8 cellular contexts compared by ENCODE assay signal in genomic region chr1:172449012-172449584, GRCh38. TPM values are rescaled to one million over a fixed set of nuclear protein-coding genes. Genes with fewer than 3 reads are reported as not detected.
DNase-seq lines count a peak whose midpoint lies in the region; ATAC-seq lines count a peak whose summit lies in the region.

No MANE protein-coding gene starts in this region.

- intact Hi-C loops in posterior cingulate gyrus (cut with DNase I) = no loop called here

- no peak for ATAC-seq in GM19452 (IDR thresholded peaks at IDR 0.05; ENCODE audit: unreplicated experiment)

- in situ Hi-C loops in ACHN (cut with HindIII; ENCODE audit: low pct_ligation_motif_present, low pct_unique_long_range_greater_than_20kb, low sequenced_read_pairs) = no loop called here

- DNase-seq in ACHN = peak; percentile 36
- peak; percentile 41 for DNase-seq in GF-D8 (lab: John Stamatoyannopoulos, UW)
- peak; percentile 6 for DNase-seq in SK-N-DZ (ENCODE audit: low spot score)
- peak; percentile 41 for DNase-seq in iris pigment epithelial cell (ENCODE audit: low read depth)
- no peak for DNase-seq in epidermal melanocyte (ENCODE audit: insufficient read length, low spot score)
- no peak for DNase-seq in GM03348 (ENCODE audit: low spot score)
- no peak for DNase-seq in posterior cingulate gyrus

RNA-seq across cellular contexts. Expression of gene PIGC, which starts 5.2 kb away (rescaled TPM):
- polyA plus RNA-seq in SK-N-DZ (2014; cell fraction: cytosol; rRNA removed) = 47.6 and 58.8 TPM in 2 replicates
- 23.8 and 30.9 TPM in 2 replicates for polyA plus RNA-seq in SK-N-DZ (2014; cell fraction: nucleus; rRNA removed)

RNA-seq across cellular contexts. Expression of gene C1orf105, which starts 28.6 kb away (rescaled TPM):
- polyA plus RNA-seq in SK-N-DZ (2014; cell fraction: cytosol; rRNA removed) = not detected in 2 replicates
- polyA plus RNA-seq in SK-N-DZ (2014; cell fraction: nucleus; rRNA removed) = not detected in 2 replicates

Comparison
In these comparisons a context has a peak if more than half of its experiments do, and no peak if none do; other contexts are left out.
1. DNase-seq: peak in ACHN (single experiment), GF-D8 (single experiment), SK-N-DZ (single experiment) and iris pigment epithelial cell (single experiment); none in epidermal melanocyte (single experiment), GM03348 (single experiment) and posterior cingulate gyrus (0 of 10).